In the genomic region with DNA sequence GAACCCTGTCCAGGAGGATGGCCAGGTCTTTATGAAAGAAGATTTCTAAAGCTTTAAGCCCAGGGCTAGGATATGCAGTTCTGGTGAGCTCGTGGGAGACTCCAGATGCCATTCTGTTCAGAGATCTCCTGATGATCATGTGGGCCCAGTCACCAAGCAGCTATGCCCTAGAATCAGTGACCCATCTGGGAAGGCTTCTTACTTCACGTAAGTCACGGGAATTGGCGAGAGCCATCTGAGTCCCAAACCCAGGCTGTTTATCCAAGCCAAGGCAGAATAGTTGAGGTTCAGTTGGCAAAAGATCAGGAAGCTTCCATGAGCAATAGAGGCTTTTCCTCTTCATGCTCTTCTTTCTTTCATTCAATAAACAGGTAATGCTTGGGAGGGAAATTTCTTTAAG, we compare ENCODE assay signal across 17 cellular contexts. TPM values are rescaled to one million over a fixed set of nuclear protein-coding genes. Genes with fewer than 3 reads are reported as not detected.
DNase-seq lines count a peak whose midpoint lies in the region; ATAC-seq, FAIRE-seq and TF ChIP-seq lines count a peak whose summit lies in the region.
"Had no signal": no experiment of that assay in that cellular context is flagged by ENCODE, and none has a peak within 500 bp of the region (broad histone marks: within the 10 kb centered on the region; RNA-seq: fewer than 3 reads in every experiment).

No MANE protein-coding gene starts in this region.

- H3K27me3 ChIP-seq in Panc1 (ENCODE audit: control insufficient read depth, insufficient read depth, low read length), result no peaks in the 10 kb centered on the region
- no peaks in the 10 kb centered on the region for H3K27me3 ChIP-seq in mesenchymal stem cell (ENCODE audit: control insufficient read depth in 1 of 2, insufficient read depth in 1 of 2, low read length in 2 of 2)

- no peak; the same call in 1 of the 2 replicates for ATAC-seq in Panc1
- ATAC-seq in naive thymus-derived CD8-positive, alpha-beta T cell, result no peak
- ATAC-seq: A549 had no signal

- DNase-seq in AG10803 (ENCODE audit: low read depth) (peak; percentile 85), Panc1 (ENCODE audit: low read depth, low spot score) (no peak), choroid plexus epithelial cell (ENCODE audit: low read depth) (peak; percentile 23), mesenchymal stem cell (peak; percentile 55), glomerular visceral epithelial cell (ENCODE audit: extremely low spot score) (no peak), D721Med (ENCODE audit: insufficient read length, low spot score) (no peak)
- no peak for DNase-seq in stimulated activated CD4-positive, alpha-beta T cell treated with anti-CD3 and anti-CD28 coated beads, Interleukin-2, amount 100 ng/mL, for 48 hours
- no peak for DNase-seq in naive thymus-derived CD8-positive, alpha-beta T cell
- DNase-seq: CD8-positive, alpha-beta memory T cell; DMS 273 treated with DMSO at 0.1 percent for 48 hours; NCI-H1048; NCI-H146; NCI-H69; NK-92 treated with Interleukin-12 subunit alpha and Interleukin-12 subunit beta, amount 100 ng/mL, for 24 hours; OCI-M1 had no signal

- no peak overlapping the region for H2BK5ac ChIP-seq in mesenchymal stem cell (ENCODE audit: low read depth, low read length, poor library complexity, severe bottlenecking)

- POLR2A ChIA-PET in Panc1 (lab: Charles Lee), result no interaction called here
- POLR2A ChIA-PET in naive thymus-derived CD8-positive, alpha-beta T cell (lab: Charles Lee), result no interaction called here

- no peaks in the 10 kb centered on the region for H3K36me3 Mint-ChIP-seq in naive thymus-derived CD8-positive, alpha-beta T cell
- H3K36me3 Mint-ChIP-seq: CD8-positive, alpha-beta memory T cell had no signal

- H3K4me2 ChIP-seq in mesenchymal stem cell (ENCODE audit: low read length, poor library complexity, severe bottlenecking), result no peak overlapping the region
- H3K4me2 ChIP-seq: A549 had no signal

- no peak overlapping the region for H4K8ac ChIP-seq in mesenchymal stem cell (ENCODE audit: low read length)

- no peak overlapping the region for H4K91ac ChIP-seq in mesenchymal stem cell (ENCODE audit: low read length)

- peak overlapping the region; percentile 51; the same call in 1 of the 2 replicates for H3K27ac ChIP-seq in Panc1 (ENCODE audit: low read length)
- no peak overlapping the region for H3K27ac ChIP-seq in mesenchymal stem cell (ENCODE audit: low read length, poor library complexity, severe bottlenecking)
- H3K27ac ChIP-seq: A549 had no signal

- H3K27me3 Mint-ChIP-seq in naive thymus-derived CD8-positive, alpha-beta T cell, result peaks cover 12 to 20% (median 18%) of the 10 kb centered on the region in 5 donors

- H3K36me3 ChIP-seq in Panc1 (ENCODE audit: control insufficient read depth, insufficient read depth, low read length) (peaks cover 6% of the 10 kb centered on the region), mesenchymal stem cell (ENCODE audit: control insufficient read depth in 1 of 2, insufficient read depth in 2 of 2, low read depth in 1 of 2, low read length in 2 of 2) (peaks cover 7 to 16% of the 10 kb centered on the region in 2 experiments)

- H3K4me1 Mint-ChIP-seq in naive thymus-derived CD8-positive, alpha-beta T cell, result no peaks in the 10 kb centered on the region
- H3K4me1 Mint-ChIP-seq: CD8-positive, alpha-beta memory T cell had no signal

- no peak overlapping the region for H3K4ac ChIP-seq in mesenchymal stem cell (ENCODE audit: low read depth in 1 of 2, low read length in 2 of 2)

- H2BK120ac ChIP-seq in mesenchymal stem cell (ENCODE audit: low read depth, low read length), result no peak overlapping the region

- TF ChIP-seq CTCF in AG10803 (conservative IDR thresholded peaks at IDR 0.05; ENCODE audit: low read length), result no peak
- TF ChIP-seq CTCF in Panc1 (IDR thresholded peaks at IDR 0.05), result no peak
- no peak for TF ChIP-seq CTCF in choroid plexus epithelial cell (conservative IDR thresholded peaks at IDR 0.05; ENCODE audit: low read depth, low read length)
- no peak for TF ChIP-seq CTCF in D721Med (IDR thresholded peaks at IDR 0.05; ENCODE audit: insufficient read depth, missing control alignments)

- no peak overlapping the region for H3K4me3 ChIP-seq in AG10803 (ENCODE audit: low read length)
- no peak overlapping the region for H3K4me3 ChIP-seq in Panc1 (ENCODE audit: low read depth in 2 of 2, low read length in 2 of 2)
- no peak overlapping the region for H3K4me3 ChIP-seq in choroid plexus epithelial cell (ENCODE audit: low read depth, low read length)
- no peak overlapping the region for H3K4me3 ChIP-seq in mesenchymal stem cell (ENCODE audit: insufficient read depth in 1 of 2, low read depth in 1 of 2, low read length in 2 of 2)
- H3K4me3 ChIP-seq: A549 had no signal

- no peak overlapping the region for H2BK12ac ChIP-seq in mesenchymal stem cell (ENCODE audit: low read length in 2 of 2)

- no peaks in the 10 kb centered on the region for H3K9me3 Mint-ChIP-seq in naive thymus-derived CD8-positive, alpha-beta T cell
- H3K9me3 Mint-ChIP-seq: CD8-positive, alpha-beta memory T cell had no signal

- no TSS peak for BruUV-seq in Panc1 (replicated peaks; lab: Mats Ljungman, UMichigan)

- intact Hi-C loops in Panc1 (cut with micrococcal nuclease; ENCODE audit: unreplicated experiment), result no loop called here

- H3K9me3 ChIP-seq in Panc1 (ENCODE audit: control insufficient read depth, insufficient read depth, low read depth, low read length), result no peaks in the 10 kb centered on the region
- H3K9me3 ChIP-seq in mesenchymal stem cell (ENCODE audit: control insufficient read depth, low read length), result no peaks in the 10 kb centered on the region
- H3K9me3 ChIP-seq: A549 had no signal

- H2BK15ac ChIP-seq in mesenchymal stem cell (ENCODE audit: low read depth, poor library complexity, severe bottlenecking), result no peak overlapping the region

- no peak overlapping the region for H3K14ac ChIP-seq in mesenchymal stem cell (ENCODE audit: low read length in 2 of 2)

- no peak overlapping the region for H3K27ac Mint-ChIP-seq in naive thymus-derived CD8-positive, alpha-beta T cell
- H3K27ac Mint-ChIP-seq: CD8-positive, alpha-beta memory T cell had no signal

- H2AK5ac ChIP-seq in mesenchymal stem cell (ENCODE audit: low read length, severe bottlenecking), result no peak overlapping the region

- peaks cover 45% of the 10 kb centered on the region for H3K79me1 ChIP-seq in mesenchymal stem cell (replicated peaks; ENCODE audit: low read length, poor library complexity, severe bottlenecking)

- H3K4me3 Mint-ChIP-seq in naive thymus-derived CD8-positive, alpha-beta T cell, result no peak overlapping the region
- H3K4me3 Mint-ChIP-seq: CD8-positive, alpha-beta memory T cell had no signal

- H3K23ac ChIP-seq in mesenchymal stem cell (ENCODE audit: low read length in 2 of 2), result no peak overlapping the region

- no peak overlapping the region for H3K18ac ChIP-seq in mesenchymal stem cell (ENCODE audit: low read depth in 1 of 2, low read length in 2 of 2)

- H3K9ac ChIP-seq in mesenchymal stem cell (ENCODE audit: low read length), result no peak overlapping the region

- CTCF ChIA-PET in Panc1 (lab: Charles Lee), result no interaction called here

- H2AFZ ChIP-seq in mesenchymal stem cell (ENCODE audit: low read depth, low read length), result no peak overlapping the region

- 98% methylated on average over 4 of the region's 4 CpGs for WGBS in mesenchymal stem cell

- H3K4me1 ChIP-seq in Panc1 (ENCODE audit: control insufficient read depth, insufficient read depth, low read length) (peaks cover 23% of the 10 kb centered on the region), mesenchymal stem cell (ENCODE audit: control insufficient read depth, insufficient read depth, low read depth, low read length) (peaks cover 2% of the 10 kb centered on the region)

- no peak for FAIRE-seq in D721Med (lab: Jason Lieb, UNC)
- FAIRE-seq: A549, GM19239 had no signal

- in situ Hi-C loops in Panc1 (cut with HindIII; ENCODE audit: low pct_unique_long_range_greater_than_20kb, low sequenced_read_pairs), result no loop called here

RNA-seq across cellular contexts. Expression of gene ANTXR1, which starts 23.9 kb away (rescaled TPM):
- total RNA-seq in Panc1 (2021; ENCODE audit: unreplicated experiment), result 132 TPM
- polyA plus RNA-seq in Panc1 (2012; ENCODE audit: insufficient read length), result 82.7 TPM
- polyA plus RNA-seq in mesenchymal stem cell (2013, experiment 1 of 2), result 385 TPM
- 385 TPM for polyA plus RNA-seq in mesenchymal stem cell (2013, experiment 2 of 2)
- under 1 TPM; 0.08 to 0.14 TPM for total RNA-seq in naive thymus-derived CD8-positive, alpha-beta T cell
- polyA plus RNA-seq in naive thymus-derived CD8-positive, alpha-beta T cell, result under 1 TPM in 1 of 3 donors, not detected in 2; 0.20 TPM
- polyA plus RNA-seq: CD8-positive, alpha-beta memory T cell had no signal

Comparison
In these comparisons a context has a peak if more than half of its experiments do, and no peak if none do; other contexts are left out.
1. DNase-seq: peak in AG10803 (single experiment), choroid plexus epithelial cell (single experiment) and mesenchymal stem cell (single experiment); none in Panc1 (single experiment), stimulated activated CD4-positive, alpha-beta T cell treated with anti-CD3 and anti-CD28 coated beads, Interleukin-2, amount 100 ng/mL, for 48 hours (0 of 2), glomerular visceral epithelial cell (single experiment), D721Med (single experiment) and naive thymus-derived CD8-positive, alpha-beta T cell (0 of 10).
2. RNA of gene ANTXR1, which starts 23.9 kb away (total RNA-seq): 132 TPM in Panc1 (single experiment); 0.08 to 0.14 TPM in naive thymus-derived CD8-positive, alpha-beta T cell; every median in the first group is over 100 times any median in the second.